In genomic region chr18:8480506-8481328, GRCh38 we compare ENCODE assay signal across 8 cellular contexts.
DNase-seq lines count a peak whose midpoint lies in the region; FAIRE-seq and TF ChIP-seq lines count a peak whose summit lies in the region.

No MANE protein-coding gene starts in this region.

- DNase-seq in Caki2 (ENCODE audit: low read depth) (peak; percentile 17), M059J (ENCODE audit: low read depth) (peak; percentile 59), UCSD-AML1 (lab: John Stamatoyannopoulos, UW; ENCODE audit: unreplicated experiment) (peak; percentile 22), cardiac septum (ENCODE audit: low spot score) (peak; percentile 71), putamen (ENCODE audit: low spot score) (peak; percentile 42), KG1 (lab: John Stamatoyannopoulos, UW) (no peak), GM12891 (ENCODE audit: insufficient read length, low spot score) (no peak), activated gamma-delta T cell treated with Interleukin-2 at 50 U/mL for 16 hours (no peak)

- FAIRE-seq in GM12891 (lab: Jason Lieb, UNC) = no peak

- intact Hi-C loops in cardiac septum (cut with DNase I) = loop anchor here (5.0 kb wide), 1 partner anchor 1208 kb away; no protein-coding TSS in a partner anchor

- in situ Hi-C loops in Caki2 (cut with HindIII; ENCODE audit: low pct_unique_long_range_greater_than_20kb, low sequenced_read_pairs) = no loop called here

- TF ChIP-seq POLR2A in GM12891 (IDR thresholded peaks at IDR 0.05; ENCODE audit: low read depth, low read length) = no peak

TF ChIP-seq in GM12891, 5 proteins besides CTCF, POLR2A, EP300 and RAD21:
- no peak for TF ChIP-seq PAX5 (IDR thresholded peaks at IDR 0.05; ENCODE audit: insufficient read depth, low read length, severe bottlenecking)
- no peak for TF ChIP-seq TAF1 (IDR thresholded peaks at IDR 0.05; ENCODE audit: low read depth, low read length)
- TF ChIP-seq POU2F2 (IDR thresholded peaks at IDR 0.05; ENCODE audit: low read depth, low read length) = no peak
- no peak for TF ChIP-seq POLR2AphosphoS5 (IDR thresholded peaks at IDR 0.05; ENCODE audit: low read depth, low read length)
- no peak for TF ChIP-seq SPI1 (IDR thresholded peaks at IDR 0.05; ENCODE audit: low read depth, low read length)
TF ChIP-seq in GM12891: peak in this region for 0.

Comparison
In these comparisons a context has a peak if more than half of its experiments do, and no peak if none do; other contexts are left out.
1. DNase-seq: peak in Caki2 (single experiment), M059J (single experiment), UCSD-AML1 (single experiment), cardiac septum (single experiment) and putamen (single experiment); none in KG1 (single experiment), GM12891 (single experiment) and activated gamma-delta T cell treated with Interleukin-2 at 50 U/mL for 16 hours (single experiment).